ENCODE assay signal across 7 cellular contexts in genomic region chr3:102434715-102435114, GRCh38. TPM values are rescaled to one million over a fixed set of nuclear protein-coding genes. Genes with fewer than 3 reads are reported as not detected.
"Had no signal": no experiment of that assay in that cellular context is flagged by ENCODE, and none has a peak within 500 bp of the region (broad histone marks: within the 10 kb centered on the region; RNA-seq: fewer than 3 reads in every experiment).

Gene ZPLD1, plus strand, starts transcription at chr3:102435015. Its CDS starts 3,473 bp downstream, at chr3:102438488.

- H3K27ac Mint-ChIP-seq: GM23338, H9, IgD-negative memory B cell had no signal

- H3K4me2 ChIP-seq: GM23338 had no signal

- H2AFZ ChIP-seq: GM23338 had no signal

- H3K4me1 Mint-ChIP-seq: GM23338, H9, IgD-negative memory B cell had no signal

- H3K4me3 Mint-ChIP-seq: GM23338, H9, IgD-negative memory B cell had no signal

- ATAC-seq: GM23338, HepG2 had no signal

- H3K27ac ChIP-seq: HL-60 had no signal

- DNase-seq: H9, HCEC 1CT had no signal

- H3K4me3 ChIP-seq: GM23338 had no signal

- H3K9me3 Mint-ChIP-seq: GM23338, H9, IgD-negative memory B cell had no signal

RNA-seq across cellular contexts. Expression of gene ZPLD1, which starts in this region (rescaled TPM):
- total RNA-seq: GM23338, H1, H9, HepG2 had no signal
- polyA plus RNA-seq: GM23338, H1, HepG2, IgD-negative memory B cell had no signal
